4 cellular contexts compared by ENCODE assay signal in the genomic region with DNA sequence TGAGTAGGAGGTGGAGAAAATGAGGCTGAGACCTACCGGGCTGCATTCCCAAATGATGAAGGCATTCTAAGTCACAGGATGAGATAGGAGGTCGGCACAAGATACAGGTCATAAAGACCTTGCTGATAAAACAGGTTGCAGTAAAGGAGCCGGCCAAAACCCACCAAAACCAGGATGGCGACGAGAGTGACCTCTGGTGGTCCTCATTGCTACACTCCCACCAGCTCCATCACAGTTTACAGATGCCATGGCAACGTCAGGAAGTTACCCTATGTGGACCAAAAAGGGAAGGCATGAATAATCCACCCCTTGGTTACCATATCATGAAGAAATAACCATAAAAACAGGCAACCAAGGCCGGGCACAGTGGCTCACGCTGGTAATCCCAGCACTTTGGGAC. TPM values are rescaled to one million over a fixed set of nuclear protein-coding genes. Genes with fewer than 3 reads are reported as not detected.
"Had no signal": no experiment of that assay in that cellular context is flagged by ENCODE, and none has a peak within 500 bp of the region (broad histone marks: within the 10 kb centered on the region; RNA-seq: fewer than 3 reads in every experiment).

No MANE protein-coding gene starts in this region.

RNA-seq across cellular contexts. Expression of gene ZNF114, which starts 4.6 kb away (rescaled TPM):
- total RNA-seq: mononuclear cell, sigmoid colon, transverse colon had no signal
- polyA plus RNA-seq: naive thymus-derived CD4-positive, alpha-beta T cell had no signal
